In the genomic region with DNA sequence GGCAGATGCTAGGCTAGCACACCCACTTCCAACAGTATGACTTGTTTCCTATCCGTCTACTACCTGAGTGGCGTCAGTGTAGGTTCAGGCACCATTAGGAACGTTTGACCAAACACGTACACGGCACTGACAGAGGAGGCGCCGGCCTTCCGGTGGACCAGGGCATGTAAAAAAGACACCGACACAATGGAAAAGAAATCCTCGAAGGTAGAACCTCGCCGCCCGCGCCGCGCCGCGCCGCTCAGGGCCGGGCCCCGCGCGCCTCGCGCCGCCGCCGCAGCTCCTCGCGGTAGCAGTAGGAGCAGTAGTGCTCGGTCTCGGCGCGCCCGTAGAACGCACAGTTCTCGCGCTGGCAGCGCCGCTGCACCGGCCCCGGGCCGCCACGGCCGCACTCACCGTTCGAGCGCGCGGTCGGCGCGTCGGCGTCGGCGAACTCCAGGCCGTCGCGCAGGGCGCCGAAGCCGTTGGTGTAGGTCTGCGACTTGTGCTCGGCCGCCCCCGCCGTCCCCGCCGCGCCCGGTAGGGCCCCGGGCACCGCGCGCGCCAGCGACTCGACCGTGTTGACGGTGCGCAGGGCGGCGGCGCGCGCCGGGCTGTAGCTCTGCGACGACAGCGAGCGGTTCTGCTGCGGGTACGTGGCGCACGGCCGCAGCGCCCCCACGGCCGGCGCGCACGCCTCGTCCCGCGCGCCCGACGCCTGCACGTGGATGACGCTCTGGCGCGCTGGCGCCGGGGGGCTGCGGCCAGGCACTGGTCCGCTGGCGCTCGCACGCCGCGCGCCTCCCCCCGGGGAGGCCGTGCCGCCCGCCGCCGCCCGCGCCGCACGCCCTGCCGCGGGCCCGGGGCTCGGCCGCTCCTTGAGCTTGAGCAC, we compare ENCODE assay signal across 8 cellular contexts.
DNase-seq lines count a peak whose midpoint lies in the region; ATAC-seq and TF ChIP-seq lines count a peak whose summit lies in the region.

No MANE protein-coding gene starts in this region.

- WGBS in psoas muscle, 3 donors: 5 to 7% (median 5%) methylated on average over 83 to 138 of the region's 138 CpGs

- no peaks in the 10 kb centered on the region for H3K4me1 ChIP-seq in psoas muscle

- H3K36me3 ChIP-seq in GM06990 (ENCODE audit: control insufficient read depth, insufficient read depth, low read length) (no peaks in the 10 kb centered on the region), psoas muscle (ENCODE audit: insufficient read depth in 1 of 2, low read depth in 1 of 2) (no peaks in the 10 kb centered on the region)

- TF ChIP-seq CTCF in GM06990 (IDR thresholded peaks at IDR 0.05; ENCODE audit: insufficient read depth, low read length, poor library complexity, severe bottlenecking): no peak
- no peak for TF ChIP-seq CTCF in epithelial cell of esophagus (IDR thresholded peaks at IDR 0.05; ENCODE audit: insufficient read depth, low read depth, low read length, missing control alignments)
- TF ChIP-seq CTCF in psoas muscle (IDR thresholded peaks at IDR 0.05): no peak

- H3K4me3 ChIP-seq in GM06990 (replicated peaks; ENCODE audit: low read depth, low read length) (no peak overlapping the region), epithelial cell of esophagus (ENCODE audit: low read length) (no peak overlapping the region), psoas muscle (peak overlapping the region; percentile 41)

- H3K27me3 ChIP-seq in GM06990 (replicated peaks; ENCODE audit: control insufficient read depth, insufficient read depth, low read length): no peaks in the 10 kb centered on the region
- peaks cover 0 to 20% (median 8%) of the 10 kb centered on the region in 3 donors for H3K27me3 ChIP-seq in psoas muscle (ENCODE audit: insufficient read depth in 3 of 3, low read length in 2 of 3)

- H3K27ac ChIP-seq in psoas muscle: no peak overlapping the region

- ATAC-seq in psoas muscle (peak in 2 of 4 donors; percentile 53), HG03280 (IDR thresholded peaks at IDR 0.05; ENCODE audit: unreplicated experiment) (no peak)

- H3K9me3 ChIP-seq in psoas muscle: no peaks in the 10 kb centered on the region

- DNase-seq in GM06990 (ENCODE audit: extremely low read depth, insufficient read length) (peak; percentile 59), epithelial cell of esophagus (ENCODE audit: low read depth) (peak; percentile 29), psoas muscle (no peak), GM19240 (ENCODE audit: insufficient read length, low spot score) (no peak), HCEC 1CT (no peak), dedifferentiated amniotic fluid mesenchymal stem cell (ENCODE audit: extremely low spot score) (no peak)
- peak; percentile 44 for DNase-seq in activated CD4-positive, alpha-beta T cell treated with anti-CD3 and anti-CD28 coated beads, Interleukin-2, amount 50 U/mL, for 1 hour

- intact Hi-C loops in psoas muscle (cut with DNase I): loop anchor here in 1 of 2 donors (10.0 kb wide), 2 partner anchors 108 to 168 kb away; no protein-coding TSS in a partner anchor

Comparison
In these comparisons a context has a peak if more than half of its experiments do, and no peak if none do; other contexts are left out.
1. DNase-seq: peak in GM06990 (single experiment), activated CD4-positive, alpha-beta T cell treated with anti-CD3 and anti-CD28 coated beads, Interleukin-2, amount 50 U/mL, for 1 hour (single experiment) and epithelial cell of esophagus (single experiment); none in psoas muscle (0 of 2), GM19240 (single experiment), HCEC 1CT (single experiment) and dedifferentiated amniotic fluid mesenchymal stem cell (single experiment).